In the genomic region with DNA sequence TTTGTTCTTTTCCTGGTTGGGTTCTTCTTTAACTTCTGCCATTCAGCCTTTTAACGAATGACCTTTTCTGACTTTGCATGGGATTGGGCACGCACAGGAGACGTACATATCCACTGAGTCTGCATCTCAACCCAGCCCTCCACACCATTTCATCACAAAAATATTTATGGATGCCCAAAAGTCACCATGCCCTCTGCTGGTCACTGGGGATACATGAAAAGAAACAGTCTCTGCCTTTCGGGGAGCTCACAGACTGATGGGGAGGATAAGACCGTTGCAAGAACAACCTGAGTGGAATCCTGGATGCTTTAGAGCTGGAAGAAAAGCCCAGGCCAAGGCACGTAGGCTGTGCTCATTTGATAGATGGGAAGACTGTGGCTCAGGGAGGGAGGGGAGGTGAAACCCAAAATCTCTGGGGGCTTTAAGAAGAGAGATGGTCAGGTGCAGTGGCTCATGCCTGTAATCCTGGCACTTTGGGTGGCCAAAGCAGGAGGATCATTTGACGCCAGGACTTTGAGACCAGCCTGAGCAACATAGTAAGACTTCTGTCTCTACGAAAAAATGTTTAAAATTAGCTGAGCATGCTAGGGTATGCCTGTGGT, we compare ENCODE assay signal across 8 cellular contexts. TPM values are rescaled to one million over a fixed set of nuclear protein-coding genes. Genes with fewer than 3 reads are reported as not detected.
A peak's percentile ranks its signal among the peaks of the same experiment; 100 is the strongest.
DNase-seq lines count a peak whose midpoint lies in the region; FAIRE-seq and TF ChIP-seq lines count a peak whose summit lies in the region.

No MANE protein-coding gene starts in this region.

- H3K4me3 Mint-ChIP-seq in activated T-helper 1 cell treated with anti-CD3 and anti-CD28 coated beads, Interleukin-12 subunit alpha, Interleukin-12 subunit beta, Interleukin-2, Interleukin-4 antibody, amounts not matched to agents 30 ng/mL and 10 ng/mL and 1 ng/mL, durations not matched to agents 14 hours and 24 hours and 36 hours, result no peak overlapping the region

- dilution Hi-C loops in keratinocyte (cut with MboI; ENCODE audit: extremely low pct_ligation_motif_present, low sequenced_read_pairs), result no loop called here

- H3K4me1 ChIP-seq in keratinocyte (ENCODE audit: control insufficient read depth, extremely low read depth, insufficient read depth, low read length), result peaks cover 7% of the 10 kb centered on the region

- H3K4me1 Mint-ChIP-seq in activated T-helper 1 cell treated with anti-CD3 and anti-CD28 coated beads, Interleukin-12 subunit alpha, Interleukin-12 subunit beta, Interleukin-2, Interleukin-4 antibody, amounts not matched to agents 30 ng/mL and 10 ng/mL and 1 ng/mL, durations not matched to agents 14 hours and 24 hours and 36 hours (ENCODE audit: low read depth), result peaks cover 4% of the 10 kb centered on the region

- no peak overlapping the region for H3K9ac ChIP-seq in keratinocyte (ENCODE audit: control insufficient read depth, extremely low read depth, insufficient read depth, low read length)

- H3K36me3 ChIP-seq in keratinocyte (ENCODE audit: control insufficient read depth in 2 of 2, extremely low read depth in 1 of 2, insufficient read depth in 2 of 2, low read length in 2 of 2), result no peaks in the 10 kb centered on the region

- H2AFZ ChIP-seq in keratinocyte (ENCODE audit: control insufficient read depth, low read length), result no peak overlapping the region

- TF ChIP-seq CTCF in AG09309 (IDR thresholded peaks at IDR 0.05; ENCODE audit: control insufficient read depth, insufficient read depth, low read depth, low read length, missing control alignments) (peak; percentile 81), GM12864 (IDR thresholded peaks at IDR 0.05; ENCODE audit: low read depth, low read length, missing control alignments) (peak; percentile 69), astrocyte of the spinal cord (IDR thresholded peaks at IDR 0.05; ENCODE audit: low read depth, low read length) (peak; percentile 74), keratinocyte (optimal IDR thresholded peaks at IDR 0.05 in 1 of 3, IDR thresholded peaks at IDR 0.05 in 1 of 3, conservative IDR thresholded peaks at IDR 0.05 in 1 of 3; ENCODE audit: extremely low read depth in 1 of 3, insufficient read depth in 2 of 3, low read length in 3 of 3) (peak; percentile 65 to 84 (median 76))

- H3K27ac ChIP-seq in keratinocyte (ENCODE audit: control insufficient read depth, insufficient read depth, low read length), result no peak overlapping the region
- peak overlapping the region; percentile 27 for H3K27ac ChIP-seq in temporal lobe (ENCODE audit: low read depth, low read length)

- no peaks in the 10 kb centered on the region for H3K9me3 ChIP-seq in keratinocyte (ENCODE audit: control insufficient read depth, low read depth, low read length)

- H3K4me3 ChIP-seq in AG09309 (ENCODE audit: control insufficient read depth, low read depth, low read length), result no peak overlapping the region
- no peak overlapping the region for H3K4me3 ChIP-seq in GM12864 (ENCODE audit: low read depth, low read length)
- H3K4me3 ChIP-seq in astrocyte of the spinal cord (ENCODE audit: low read depth, low read length), result no peak overlapping the region
- H3K4me3 ChIP-seq in keratinocyte (ENCODE audit: control insufficient read depth in 2 of 3, extremely low read depth in 1 of 3, insufficient read depth in 2 of 3, low read depth in 1 of 3, low read length in 3 of 3), result no peak overlapping the region

- H3K27me3 Mint-ChIP-seq in activated T-helper 1 cell treated with anti-CD3 and anti-CD28 coated beads, Interleukin-12 subunit alpha, Interleukin-12 subunit beta, Interleukin-2, Interleukin-4 antibody, amounts not matched to agents 30 ng/mL and 10 ng/mL and 1 ng/mL, durations not matched to agents 14 hours and 24 hours and 36 hours (ENCODE audit: insufficient read depth), result peaks cover 26% of the 10 kb centered on the region

- H3K79me2 ChIP-seq in keratinocyte (ENCODE audit: control insufficient read depth, insufficient read depth, low read length), result no peaks in the 10 kb centered on the region

- no peaks in the 10 kb centered on the region for H3K9me3 Mint-ChIP-seq in activated T-helper 1 cell treated with anti-CD3 and anti-CD28 coated beads, Interleukin-12 subunit alpha, Interleukin-12 subunit beta, Interleukin-2, Interleukin-4 antibody, amounts not matched to agents 30 ng/mL and 10 ng/mL and 1 ng/mL, durations not matched to agents 14 hours and 24 hours and 36 hours

- no peak overlapping the region for H3K4me2 ChIP-seq in keratinocyte (ENCODE audit: control insufficient read depth, extremely low read depth, insufficient read depth, low read depth, low read length)

- peak; percentile 91 for FAIRE-seq in keratinocyte (lab: Jason Lieb, UNC)

- no peaks in the 10 kb centered on the region for H4K20me1 ChIP-seq in keratinocyte (ENCODE audit: control insufficient read depth, extremely low read depth, insufficient read depth, low read length)

- in situ Hi-C loops in astrocyte of the spinal cord (cut with HindIII; ENCODE audit: low sequenced_read_pairs), result no loop called here

- H3K9me1 ChIP-seq in keratinocyte (ENCODE audit: control insufficient read depth, extremely low read depth, insufficient read depth, low read length), result no peaks in the 10 kb centered on the region

- intact Hi-C loops in activated T-helper 1 cell treated with anti-CD3 and anti-CD28 coated beads, Interleukin-12 subunit alpha, Interleukin-12 subunit beta, Interleukin-2, Interleukin-4 antibody, amounts not matched to agents 30 ng/mL and 10 ng/mL and 1 ng/mL, durations not matched to agents 14 hours and 24 hours and 36 hours (cut with micrococcal nuclease), result loop anchor here (1.0 kb wide), 1 partner anchor 23 kb away; no protein-coding TSS in a partner anchor

- no peaks in the 10 kb centered on the region for H3K36me3 Mint-ChIP-seq in activated T-helper 1 cell treated with anti-CD3 and anti-CD28 coated beads, Interleukin-12 subunit alpha, Interleukin-12 subunit beta, Interleukin-2, Interleukin-4 antibody, amounts not matched to agents 30 ng/mL and 10 ng/mL and 1 ng/mL, durations not matched to agents 14 hours and 24 hours and 36 hours (ENCODE audit: low read depth)

- DNase-seq in AG09309 (ENCODE audit: low read depth) (no peak), GM12864 (ENCODE audit: low read depth) (no peak), NCI-H460 (ENCODE audit: extremely low read depth, low read depth) (peak; percentile 76), astrocyte of the spinal cord (ENCODE audit: low read depth, low spot score) (peak; percentile 55), keratinocyte (ENCODE audit: low read depth, low spot score) (no peak), OCI-M2 (lab: John Stamatoyannopoulos, UW; ENCODE audit: unreplicated experiment) (no peak)
- no peak for DNase-seq in activated T-helper 1 cell treated with anti-CD3 and anti-CD28 coated beads, Interleukin-12 subunit alpha, Interleukin-12 subunit beta, Interleukin-2, Interleukin-4 antibody, amounts not matched to agents 30 ng/mL and 10 ng/mL and 1 ng/mL, durations not matched to agents 14 hours and 24 hours and 36 hours (ENCODE audit: low spot score)

- no peaks in the 10 kb centered on the region for H3K27me3 ChIP-seq in keratinocyte (ENCODE audit: control insufficient read depth, extremely low read depth, insufficient read depth, low read length)

- H3K27ac Mint-ChIP-seq in activated T-helper 1 cell treated with anti-CD3 and anti-CD28 coated beads, Interleukin-12 subunit alpha, Interleukin-12 subunit beta, Interleukin-2, Interleukin-4 antibody, amounts not matched to agents 30 ng/mL and 10 ng/mL and 1 ng/mL, durations not matched to agents 14 hours and 24 hours and 36 hours, result no peak overlapping the region

RNA-seq across cellular contexts. Expression of a gene that starts 7.9 kb away (rescaled TPM):
- total RNA-seq in NCI-H460 (2014; rRNA removed; shearing (Covaris generic)), result 83.8 and 113 TPM in 2 replicates
- 0.43 and 2.2 TPM in 2 replicates for polyA plus RNA-seq in NCI-H460 (2014; cell fraction: nucleus; rRNA removed)
- 489 to 1,016 TPM (median 990 TPM) in 3 replicates for polyA plus RNA-seq in keratinocyte
- 310 TPM for polyA plus RNA-seq in keratinocyte (2011; ENCODE audit: low read depth)
- polyA plus RNA-seq in keratinocyte (2011; cell fraction: cytosol; rRNA removed), result 741 and 1,546 TPM in 2 replicates
- 335 and 470 TPM in 2 replicates for polyA plus RNA-seq in keratinocyte (2011; cell fraction: nucleus; rRNA removed)
- polyA plus RNA-seq in keratinocyte (2012; ENCODE audit: low replicate concordance), result 2,479 and 10,771 TPM in 2 replicates
- polyA minus RNA-seq in keratinocyte, result 401 to 1,828 TPM (median 417 TPM) in 3 replicates
- polyA minus RNA-seq in keratinocyte (2011; cell fraction: cytosol; rRNA and poly(A)+ RNA removed), result 2,677 TPM
- polyA minus RNA-seq in keratinocyte (2011; cell fraction: nucleus; rRNA and poly(A)+ RNA removed), result 152 and 202 TPM in 2 replicates
- total RNA-seq in temporal lobe, result 4.2 TPM
- 348 and 365 TPM in 2 replicates for total RNA-seq in activated T-helper 1 cell treated with anti-CD3 and anti-CD28 coated beads, Interleukin-12 subunit alpha, Interleukin-12 subunit beta, Interleukin-2, Interleukin-4 antibody, amounts not matched to agents 30 ng/mL and 10 ng/mL and 1 ng/mL, durations not matched to agents 14 hours and 24 hours and 36 hours

RNA-seq across cellular contexts. Expression of a gene that starts 11.2 kb away (rescaled TPM):
- total RNA-seq in NCI-H460 (2014; rRNA removed; shearing (Covaris generic)), result not detected in 2 replicates
- not detected in 2 replicates for polyA plus RNA-seq in NCI-H460 (2014; cell fraction: nucleus; rRNA removed)
- polyA plus RNA-seq in keratinocyte, result not detected in 3 replicates
- not detected for polyA plus RNA-seq in keratinocyte (2011; ENCODE audit: low read depth)
- polyA plus RNA-seq in keratinocyte (2011; cell fraction: cytosol; rRNA removed), result not detected in 2 replicates
- not detected in 2 replicates for polyA plus RNA-seq in keratinocyte (2011; cell fraction: nucleus; rRNA removed)
- not detected in 2 replicates for polyA plus RNA-seq in keratinocyte (2012; ENCODE audit: low replicate concordance)
- not detected in 3 replicates for polyA minus RNA-seq in keratinocyte
- polyA minus RNA-seq in keratinocyte (2011; cell fraction: cytosol; rRNA and poly(A)+ RNA removed), result not detected
- not detected in 2 replicates for polyA minus RNA-seq in keratinocyte (2011; cell fraction: nucleus; rRNA and poly(A)+ RNA removed)
- total RNA-seq in temporal lobe, result 12.8 TPM
- total RNA-seq in activated T-helper 1 cell treated with anti-CD3 and anti-CD28 coated beads, Interleukin-12 subunit alpha, Interleukin-12 subunit beta, Interleukin-2, Interleukin-4 antibody, amounts not matched to agents 30 ng/mL and 10 ng/mL and 1 ng/mL, durations not matched to agents 14 hours and 24 hours and 36 hours, result 1.9 and 2.7 TPM in 2 replicates

RNA-seq across cellular contexts. Expression of a gene that starts 25.1 kb away (rescaled TPM):
- 2.3 TPM in 1 of 2 replicates, not detected in the other for total RNA-seq in NCI-H460 (2014; rRNA removed; shearing (Covaris generic))
- 1.2 TPM in 1 of 2 replicates, not detected in the other for polyA plus RNA-seq in NCI-H460 (2014; cell fraction: nucleus; rRNA removed)
- polyA plus RNA-seq in keratinocyte, result 394 to 1,732 TPM (median 404 TPM) in 3 replicates
- 55.2 TPM for polyA plus RNA-seq in keratinocyte (2011; ENCODE audit: low read depth)
- 1,504 and 3,462 TPM in 2 replicates for polyA plus RNA-seq in keratinocyte (2011; cell fraction: cytosol; rRNA removed)
- 621 and 624 TPM in 2 replicates for polyA plus RNA-seq in keratinocyte (2011; cell fraction: nucleus; rRNA removed)
- 688 and 1,595 TPM in 2 replicates for polyA plus RNA-seq in keratinocyte (2012; ENCODE audit: low replicate concordance)
- 298 to 744 TPM (median 398 TPM) in 3 replicates for polyA minus RNA-seq in keratinocyte
- polyA minus RNA-seq in keratinocyte (2011; cell fraction: cytosol; rRNA and poly(A)+ RNA removed), result 667 TPM
- 76.9 and 81.7 TPM in 2 replicates for polyA minus RNA-seq in keratinocyte (2011; cell fraction: nucleus; rRNA and poly(A)+ RNA removed)
- 5.4 TPM for total RNA-seq in temporal lobe
- total RNA-seq in activated T-helper 1 cell treated with anti-CD3 and anti-CD28 coated beads, Interleukin-12 subunit alpha, Interleukin-12 subunit beta, Interleukin-2, Interleukin-4 antibody, amounts not matched to agents 30 ng/mL and 10 ng/mL and 1 ng/mL, durations not matched to agents 14 hours and 24 hours and 36 hours, result 135 TPM in 2 replicates

RNA-seq across cellular contexts. Expression of a gene that starts 32.0 kb away (rescaled TPM):
- total RNA-seq in NCI-H460 (2014; rRNA removed; shearing (Covaris generic)), result not detected in 2 replicates
- polyA plus RNA-seq in NCI-H460 (2014; cell fraction: nucleus; rRNA removed), result not detected in 2 replicates
- 0.20 to 0.74 TPM (median 0.24 TPM) in 3 replicates for polyA plus RNA-seq in keratinocyte
- not detected for polyA plus RNA-seq in keratinocyte (2011; ENCODE audit: low read depth)
- 0.32 and 0.65 TPM in 2 replicates for polyA plus RNA-seq in keratinocyte (2011; cell fraction: cytosol; rRNA removed)
- 0.27 TPM in 1 of 2 replicates, not detected in the other for polyA plus RNA-seq in keratinocyte (2011; cell fraction: nucleus; rRNA removed)
- polyA plus RNA-seq in keratinocyte (2012; ENCODE audit: low replicate concordance), result 0.79 and 1.1 TPM in 2 replicates
- polyA minus RNA-seq in keratinocyte, result 0.56 to 0.76 TPM in 2 of 3 replicates, not detected in the other
- polyA minus RNA-seq in keratinocyte (2011; cell fraction: cytosol; rRNA and poly(A)+ RNA removed), result not detected
- not detected in 2 replicates for polyA minus RNA-seq in keratinocyte (2011; cell fraction: nucleus; rRNA and poly(A)+ RNA removed)
- 0.74 TPM for total RNA-seq in temporal lobe
- total RNA-seq in activated T-helper 1 cell treated with anti-CD3 and anti-CD28 coated beads, Interleukin-12 subunit alpha, Interleukin-12 subunit beta, Interleukin-2, Interleukin-4 antibody, amounts not matched to agents 30 ng/mL and 10 ng/mL and 1 ng/mL, durations not matched to agents 14 hours and 24 hours and 36 hours, result not detected in 2 replicates

RNA-seq across cellular contexts. Expression of a gene that starts 35.6 kb away (rescaled TPM):
- not detected in 2 replicates for total RNA-seq in NCI-H460 (2014; rRNA removed; shearing (Covaris generic))
- not detected in 2 replicates for polyA plus RNA-seq in NCI-H460 (2014; cell fraction: nucleus; rRNA removed)
- 0.77 to 2.1 TPM in 2 of 3 replicates, not detected in the other for polyA plus RNA-seq in keratinocyte
- polyA plus RNA-seq in keratinocyte (2011; ENCODE audit: low read depth), result not detected
- 3.8 TPM in 1 of 2 replicates, not detected in the other for polyA plus RNA-seq in keratinocyte (2011; cell fraction: cytosol; rRNA removed)
- not detected in 2 replicates for polyA plus RNA-seq in keratinocyte (2011; cell fraction: nucleus; rRNA removed)
- 4.3 TPM in 1 of 2 replicates, not detected in the other for polyA plus RNA-seq in keratinocyte (2012; ENCODE audit: low replicate concordance)
- polyA minus RNA-seq in keratinocyte, result 5.2 TPM in 1 of 3 replicates, not detected in the others
- not detected for polyA minus RNA-seq in keratinocyte (2011; cell fraction: cytosol; rRNA and poly(A)+ RNA removed)
- not detected in 2 replicates for polyA minus RNA-seq in keratinocyte (2011; cell fraction: nucleus; rRNA and poly(A)+ RNA removed)
- not detected for total RNA-seq in temporal lobe
- total RNA-seq in activated T-helper 1 cell treated with anti-CD3 and anti-CD28 coated beads, Interleukin-12 subunit alpha, Interleukin-12 subunit beta, Interleukin-2, Interleukin-4 antibody, amounts not matched to agents 30 ng/mL and 10 ng/mL and 1 ng/mL, durations not matched to agents 14 hours and 24 hours and 36 hours, result not detected in 2 replicates

Comparison
In these comparisons a context has a peak if more than half of its experiments do, and no peak if none do; other contexts are left out.
1. DNase-seq: peak in NCI-H460 (single experiment) and astrocyte of the spinal cord (single experiment); none in AG09309 (single experiment), GM12864 (single experiment), keratinocyte (single experiment), OCI-M2 (single experiment) and activated T-helper 1 cell treated with anti-CD3 and anti-CD28 coated beads, Interleukin-12 subunit alpha, Interleukin-12 subunit beta, Interleukin-2, Interleukin-4 antibody, amounts not matched to agents 30 ng/mL and 10 ng/mL and 1 ng/mL, durations not matched to agents 14 hours and 24 hours and 36 hours (single experiment).
2. RNA of a gene that starts 7.9 kb away (total RNA-seq): 348 to 365 TPM in activated T-helper 1 cell treated with anti-CD3 and anti-CD28 coated beads, Interleukin-12 subunit alpha, Interleukin-12 subunit beta, Interleukin-2, Interleukin-4 antibody, amounts not matched to agents 30 ng/mL and 10 ng/mL and 1 ng/mL, durations not matched to agents 14 hours and 24 hours and 36 hours and 83.8 to 113 TPM in NCI-H460; 4.2 TPM in temporal lobe (single experiment); every median in the first group is over 10 times any median in the second.
3. RNA of a gene that starts 25.1 kb away (total RNA-seq): 135 TPM in activated T-helper 1 cell treated with anti-CD3 and anti-CD28 coated beads, Interleukin-12 subunit alpha, Interleukin-12 subunit beta, Interleukin-2, Interleukin-4 antibody, amounts not matched to agents 30 ng/mL and 10 ng/mL and 1 ng/mL, durations not matched to agents 14 hours and 24 hours and 36 hours; 5.4 TPM in temporal lobe (single experiment) and 2.3 TPM in NCI-H460; every median in the first group is over 10 times any median in the second.
4. Peak in every context shown above with its lines, with median percentiles within 50 percentile points of each other: CTCF ChIP-seq.